32 cellular contexts compared by ENCODE assay signal in the genomic region with DNA sequence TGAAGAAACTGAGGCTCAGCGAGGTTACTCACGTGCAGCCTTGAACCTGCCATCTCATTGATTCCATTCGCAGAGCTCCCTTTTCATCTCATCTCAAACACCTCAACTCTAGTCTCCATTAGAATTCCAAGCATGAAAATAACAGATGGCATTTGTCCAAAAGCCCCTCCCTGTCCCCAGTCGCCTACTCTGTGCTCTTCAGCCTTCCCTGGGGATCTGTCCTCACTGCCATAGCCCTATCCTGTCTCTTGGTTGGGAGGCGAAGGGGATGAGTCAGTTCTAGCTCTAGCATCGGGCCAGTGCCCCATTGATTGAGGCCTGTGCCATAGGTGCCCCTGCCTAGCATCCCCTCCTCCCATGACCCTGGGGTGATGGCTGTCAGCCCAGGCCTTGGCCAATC.
"Had no signal": no experiment of that assay in that cellular context is flagged by ENCODE, and none has a peak within 500 bp of the region (broad histone marks: within the 10 kb centered on the region; RNA-seq: fewer than 3 reads in every experiment).

No MANE protein-coding gene starts in this region.

- ATAC-seq: gastrocnemius medialis; left colon; lower lobe of right lung; natural killer cell; right lobe of liver; stimulated activated naive CD8-positive, alpha-beta T cell treated with anti-CD3 and anti-CD28 coated beads, Interleukin-15, Interleukin-2, amounts not matched to agents 100 U/mL and 50 U/mL, for 24 hours had no signal

- H3K4me1 ChIP-seq: adrenal gland, gastrocnemius medialis, lower lobe of right lung, right lobe of liver, testis, transverse colon had no signal

- H3K4me1 Mint-ChIP-seq: activated naive CD8-positive, alpha-beta T cell treated with anti-CD3 and anti-CD28 coated beads for 36 hours; natural killer cell had no signal

- H3K4me3 ChIP-seq: adrenal gland, coronary artery, dorsolateral prefrontal cortex, gastrocnemius medialis, lower lobe of right lung, right lobe of liver, skin epidermis, testis, transverse colon had no signal

- H3K4me3 Mint-ChIP-seq: activated naive CD4-positive, alpha-beta T cell treated with anti-CD3 and anti-CD28 coated beads for 36 hours; activated naive CD8-positive, alpha-beta T cell treated with anti-CD3 and anti-CD28 coated beads for 36 hours; activated T-helper 1 cell treated with anti-CD3 and anti-CD28 coated beads, Interleukin-12 subunit alpha, Interleukin-12 subunit beta, Interleukin-2, Interleukin-4 antibody, amounts not matched to agents 30 ng/mL and 10 ng/mL and 1 ng/mL, durations not matched to agents 14 hours and 24 hours and 36 hours; natural killer cell had no signal

- H3K36me3 ChIP-seq: adrenal gland, brain microvascular endothelial cell, gastrocnemius medialis, lower lobe of right lung, right lobe of liver, transverse colon had no signal

- H3K36me3 Mint-ChIP-seq: activated naive CD8-positive, alpha-beta T cell treated with anti-CD3 and anti-CD28 coated beads for 36 hours; natural killer cell had no signal

- H3K27ac ChIP-seq: adrenal gland, brain microvascular endothelial cell, coronary artery, dorsolateral prefrontal cortex, gastrocnemius medialis, lower lobe of right lung, right lobe of liver, skin epidermis, testis, transverse colon, VCaP had no signal

- FAIRE-seq: TTC549, urothelium cell line had no signal

- H3K27me3 ChIP-seq: brain microvascular endothelial cell, right lobe of liver, testis, transverse colon had no signal

- H3K9me3 Mint-ChIP-seq: activated naive CD4-positive, alpha-beta T cell treated with anti-CD3 and anti-CD28 coated beads for 36 hours; activated naive CD8-positive, alpha-beta T cell treated with anti-CD3 and anti-CD28 coated beads for 36 hours; activated T-helper 1 cell treated with anti-CD3 and anti-CD28 coated beads, Interleukin-12 subunit alpha, Interleukin-12 subunit beta, Interleukin-2, Interleukin-4 antibody, amounts not matched to agents 30 ng/mL and 10 ng/mL and 1 ng/mL, durations not matched to agents 14 hours and 24 hours and 36 hours; natural killer cell had no signal

- H3K9me3 ChIP-seq: adrenal gland, gastrocnemius medialis, lower lobe of right lung, right lobe of liver, testis, transverse colon had no signal

- DNase-seq: activated CD4-positive, alpha-beta T cell treated with anti-CD3 and anti-CD28 coated beads for 4 hours; activated CD4-positive, alpha-beta T cell treated with anti-CD3 and anti-CD28 coated beads, Interleukin-2, amount 50 U/mL, for 48 hours; activated CD8-positive, alpha-beta memory T cell treated with anti-CD3 and anti-CD28 coated beads for 24 hours; activated effector memory CD4-positive, alpha-beta T cell treated with anti-CD3 and anti-CD28 coated beads, Interleukin-2, amount 50 U/mL, for 16 hours; activated naive CD4-positive, alpha-beta T cell treated with anti-CD3 and anti-CD28 coated beads for 36 hours; activated naive CD8-positive, alpha-beta T cell treated with anti-CD3 and anti-CD28 coated beads for 36 hours; adrenal gland; aorta; brain microvascular endothelial cell; dorsolateral prefrontal cortex; effector memory CD4-positive, alpha-beta T cell; erythroblast; gastrocnemius medialis; glutamatergic neuron; hippocampal formation; left colon; lower lobe of right lung; mesendoderm; natural killer cell; right lobe of liver; stimulated activated CD4-positive, alpha-beta T cell treated with anti-CD3 and anti-CD28 coated beads, Interleukin-12 subunit alpha, Interleukin-12 subunit beta, amount 100 ng/mL, for 4 hours; stimulated activated CD4-positive, alpha-beta T cell treated with anti-CD3 and anti-CD28 coated beads, Interleukin-4, amount 100 ng/mL, for 1 hour; stimulated activated naive CD8-positive, alpha-beta T cell treated with anti-CD3 and anti-CD28 coated beads, Interleukin-15, Interleukin-2, amounts not matched to agents 100 U/mL and 50 U/mL, for 24 hours; T-helper 9 cell; testis; transverse colon had no signal

- H3K27ac Mint-ChIP-seq: activated naive CD4-positive, alpha-beta T cell treated with anti-CD3 and anti-CD28 coated beads for 36 hours; activated naive CD8-positive, alpha-beta T cell treated with anti-CD3 and anti-CD28 coated beads for 36 hours; activated T-helper 1 cell treated with anti-CD3 and anti-CD28 coated beads, Interleukin-12 subunit alpha, Interleukin-12 subunit beta, Interleukin-2, Interleukin-4 antibody, amounts not matched to agents 30 ng/mL and 10 ng/mL and 1 ng/mL, durations not matched to agents 14 hours and 24 hours and 36 hours; natural killer cell had no signal
